Comparison of ENCODE assay signal across 1 cellular context in genomic region chr18:70464343-70465114, GRCh38.
A peak's percentile ranks its signal among the peaks of the same experiment; 100 is the strongest.
TF ChIP-seq lines count a peak whose summit lies in the region.

No MANE protein-coding gene starts in this region.

TF ChIP-seq in HEK293, 187 proteins besides CTCF, POLR2A, EP300 and RAD21 (continued from another document):
- TF ChIP-seq ZNF449 (tag by site-specific recombination; IDR thresholded peaks at IDR 0.05) (peak; percentile 62), ZNF776 (tag by site-specific recombination; IDR thresholded peaks at IDR 0.05; ENCODE audit: borderline replicate concordance) (peak; percentile 66; the same call in 1 of the 2 replicates), OSR2 (tag by site-specific recombination; IDR thresholded peaks at IDR 0.05) (peak; percentile 79), ZNF654 (tag by site-specific recombination; IDR thresholded peaks at IDR 0.05; ENCODE audit: low read depth) (no peak), ZBTB6 (tag by site-specific recombination; IDR thresholded peaks at IDR 0.05) (0 out of 2 replicates have a peak, but pooled peaks have one; percentile 10), HOXA7 (CRISPR knock-in tag; IDR thresholded peaks at IDR 0.05; ENCODE audit: borderline replicate concordance) (no peak), SP7 (tag by site-specific recombination; IDR thresholded peaks at IDR 0.05) (0 out of 2 replicates have a peak, but pooled peaks have one; percentile 27), ZBTB49 (tag by site-specific recombination; IDR thresholded peaks at IDR 0.05; ENCODE audit: low read depth) (no peak), FEZF1 (tag by site-specific recombination; IDR thresholded peaks at IDR 0.05) (peak; percentile 90), MZF1 (tag by site-specific recombination; IDR thresholded peaks at IDR 0.05; ENCODE audit: borderline replicate concordance) (peak; percentile 87), ZNF362 (tag by site-specific recombination; IDR thresholded peaks at IDR 0.05) (0 out of 2 replicates have a peak, but pooled peaks have one; percentile 21), ZNF510 (tag by site-specific recombination; IDR thresholded peaks at IDR 0.05; ENCODE audit: insufficient replicate concordance) (peak; percentile 50), ZNF112 (tag by site-specific recombination; IDR thresholded peaks at IDR 0.05) (0 out of 2 replicates have a peak, but pooled peaks have one; percentile 19), ZXDB (tag by site-specific recombination; IDR thresholded peaks at IDR 0.05) (peak; percentile 69), ZNF561 (tag by site-specific recombination; IDR thresholded peaks at IDR 0.05; ENCODE audit: borderline replicate concordance) (peak; percentile 54; the same call in 1 of the 2 replicates), ZSCAN18 (tag by site-specific recombination; IDR thresholded peaks at IDR 0.05) (no peak), ZNF174 (tag by site-specific recombination; IDR thresholded peaks at IDR 0.05) (peak; percentile 70; the same call in 1 of the 2 replicates), ZNF580 (tag by site-specific recombination; IDR thresholded peaks at IDR 0.05) (peak; percentile 11; the same call in 1 of the 2 replicates), ZFP37 (tag by site-specific recombination; IDR thresholded peaks at IDR 0.05) (no peak), ZNF350 (tag by site-specific recombination; IDR thresholded peaks at IDR 0.05) (peak; percentile 60; the same call in 1 of the 2 replicates), GLIS1 (tag by site-specific recombination; IDR thresholded peaks at IDR 0.05) (peak; percentile 33; the same call in 1 of the 2 replicates), ELK4 (IDR thresholded peaks at IDR 0.05; ENCODE audit: borderline replicate concordance, low read depth, low read length) (no peak), ZNF660 (tag by site-specific recombination; IDR thresholded peaks at IDR 0.05) (peak; percentile 96), ZNF184 (tag by site-specific recombination; IDR thresholded peaks at IDR 0.05) (peak; percentile 71; the same call in 1 of the 2 replicates), ZNF18 (tag by site-specific recombination; IDR thresholded peaks at IDR 0.05) (no peak), ZIC2 (tag by site-specific recombination; IDR thresholded peaks at IDR 0.05) (peak; percentile 54), ZNF513 (tag by site-specific recombination; IDR thresholded peaks at IDR 0.05) (peak; percentile 31; the same call in 1 of the 2 replicates), ZNF114 (tag by site-specific recombination; IDR thresholded peaks at IDR 0.05) (no peak), ZNF214 (tag by site-specific recombination; IDR thresholded peaks at IDR 0.05; ENCODE audit: borderline replicate concordance) (peak; percentile 25; the same call in 1 of the 2 replicates), KLF10 (tag by site-specific recombination; IDR thresholded peaks at IDR 0.05) (peak; percentile 73), SP3 (tag by site-specific recombination; IDR thresholded peaks at IDR 0.05) (0 out of 2 replicates have a peak, but pooled peaks have one; percentile 14), ZNF501 (tag by site-specific recombination; IDR thresholded peaks at IDR 0.05) (no peak)
